8 cellular contexts compared by ENCODE assay signal in the genomic region with DNA sequence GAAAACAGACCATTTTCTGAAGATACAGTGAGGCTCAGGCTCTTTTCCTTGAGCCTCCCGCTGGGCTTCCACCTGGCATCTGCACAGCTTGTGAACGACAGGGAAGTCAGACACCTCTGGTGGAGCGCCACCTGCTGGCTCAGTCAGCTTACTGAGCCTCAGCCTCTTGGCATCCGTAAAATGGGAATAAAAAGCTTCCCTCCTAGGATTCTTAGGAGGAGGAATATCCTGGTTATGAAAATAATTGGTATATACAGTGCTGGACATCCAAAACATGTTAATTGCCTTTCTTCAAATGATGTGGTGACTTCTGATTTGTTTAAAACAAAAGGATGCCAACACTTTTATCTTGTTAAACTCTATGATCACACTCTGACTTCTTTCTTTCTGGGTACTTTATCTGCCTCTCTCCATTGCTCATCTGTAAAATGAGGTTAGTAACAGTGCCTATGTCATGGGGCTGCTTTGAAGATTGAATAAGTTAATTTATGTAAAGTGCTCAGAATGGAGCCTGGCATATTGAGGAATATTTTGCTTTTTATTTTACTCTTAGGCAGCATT.
DNase-seq lines count a peak whose midpoint lies in the region; ATAC-seq and TF ChIP-seq lines count a peak whose summit lies in the region.

No MANE protein-coding gene starts in this region.

- no peak overlapping the region for H3K4me3 Mint-ChIP-seq in CD4-positive, alpha-beta T cell
- no peak overlapping the region for H3K4me3 Mint-ChIP-seq in activated T-cell treated with anti-CD3 and anti-CD28 coated beads, Interleukin-2, amount 50 U/mL, for 4 hours

- peak; percentile 77 for TF ChIP-seq CTCF in CD4-positive, alpha-beta T cell (IDR thresholded peaks at IDR 0.05)
- TF ChIP-seq CTCF in upper lobe of right lung (IDR thresholded peaks at IDR 0.05), result peak; percentile 84

- CTCF ChIA-PET in CD4-positive, alpha-beta T cell (lab: Charles Lee), result interaction anchor here (0.7 to 1.0 kb wide), 2 partner anchors 10 to 689 kb away, joined by 3 read pairs; no protein-coding TSS in a partner anchor

- no peak overlapping the region for H3K4me3 ChIP-seq in NT2/D1 (ENCODE audit: insufficient read length, low read depth)
- no peak overlapping the region for H3K4me3 ChIP-seq in upper lobe of right lung

- H3K27ac Mint-ChIP-seq in CD4-positive, alpha-beta T cell, result no peak overlapping the region

- H3K4me1 ChIP-seq in NT2/D1 (ENCODE audit: insufficient read depth, insufficient read length) (no peaks in the 10 kb centered on the region), upper lobe of right lung (peaks cover 4% of the 10 kb centered on the region)

- peak; percentile 7 to 58 (median 26) for DNase-seq in CD4-positive, alpha-beta T cell
- DNase-seq in NT2/D1 (ENCODE audit: low read depth, low spot score) (peak; percentile 70), fibroblast of the conjunctiva (ENCODE audit: low read depth) (peak; percentile 56), occipital lobe (lab: John Stamatoyannopoulos, UW) (peak; percentile 30), upper lobe of right lung (peak; percentile 89)
- peak; percentile 34 for DNase-seq in activated T-cell treated with anti-CD3 and anti-CD28 coated beads, Interleukin-2, amount 50 U/mL, for 4 hours

- no peaks in the 10 kb centered on the region for H3K36me3 Mint-ChIP-seq in CD4-positive, alpha-beta T cell (ENCODE audit: low read depth)
- H3K36me3 Mint-ChIP-seq in activated T-cell treated with anti-CD3 and anti-CD28 coated beads, Interleukin-2, amount 50 U/mL, for 4 hours (ENCODE audit: insufficient read depth), result no peaks in the 10 kb centered on the region

- peaks cover 14% of the 10 kb centered on the region for H3K4me1 Mint-ChIP-seq in CD4-positive, alpha-beta T cell (ENCODE audit: low read depth)
- peaks cover 9% of the 10 kb centered on the region for H3K4me1 Mint-ChIP-seq in activated T-cell treated with anti-CD3 and anti-CD28 coated beads, Interleukin-2, amount 50 U/mL, for 4 hours (ENCODE audit: low read depth)

- H3K27me3 Mint-ChIP-seq in CD4-positive, alpha-beta T cell, result peaks cover 30% of the 10 kb centered on the region
- H3K27me3 Mint-ChIP-seq in activated T-cell treated with anti-CD3 and anti-CD28 coated beads, Interleukin-2, amount 50 U/mL, for 4 hours (ENCODE audit: low read depth), result peaks cover 19% of the 10 kb centered on the region

- ATAC-seq in CD4-positive, alpha-beta T cell (ENCODE audit: poor library complexity), result no peak
- ATAC-seq in GM19351 (IDR thresholded peaks at IDR 0.05; ENCODE audit: unreplicated experiment) (peak; percentile 79), HG03521 (IDR thresholded peaks at IDR 0.05; ENCODE audit: unreplicated experiment) (peak; percentile 55), upper lobe of right lung (peak; percentile 84)
- no peak for ATAC-seq in activated T-cell treated with anti-CD3 and anti-CD28 coated beads, Interleukin-2, amount 50 U/mL, for 4 hours

- no peak overlapping the region for H3K27ac ChIP-seq in CD4-positive, alpha-beta T cell (ENCODE audit: low read depth, low read length)
- H3K27ac ChIP-seq in upper lobe of right lung, result no peak overlapping the region

- POLR2A ChIA-PET in CD4-positive, alpha-beta T cell (lab: Charles Lee), result no interaction called here

- no peaks in the 10 kb centered on the region for H3K9me3 ChIP-seq in CD4-positive, alpha-beta T cell (ENCODE audit: control insufficient read depth, low read length)
- H3K9me3 ChIP-seq in NT2/D1 (ENCODE audit: insufficient read depth, low read length) (no peaks in the 10 kb centered on the region), upper lobe of right lung (no peaks in the 10 kb centered on the region)

- peaks cover under 1% of the 10 kb centered on the region for H3K27me3 ChIP-seq in CD4-positive, alpha-beta T cell (ENCODE audit: control insufficient read depth, insufficient read depth, low read length)
- H3K27me3 ChIP-seq in NT2/D1 (ENCODE audit: insufficient read depth, insufficient read length) (no peaks in the 10 kb centered on the region), upper lobe of right lung (no peaks in the 10 kb centered on the region)

- no peak overlapping the region for H3K9ac ChIP-seq in NT2/D1 (ENCODE audit: insufficient read length, low read depth)

- H3K9me3 Mint-ChIP-seq in CD4-positive, alpha-beta T cell, result no peaks in the 10 kb centered on the region
- H3K9me3 Mint-ChIP-seq in activated T-cell treated with anti-CD3 and anti-CD28 coated beads, Interleukin-2, amount 50 U/mL, for 4 hours, result no peaks in the 10 kb centered on the region

- peaks cover 15% of the 10 kb centered on the region for H3K36me3 ChIP-seq in NT2/D1 (ENCODE audit: insufficient read depth, insufficient read length, low read length)
- H3K36me3 ChIP-seq in upper lobe of right lung, result no peaks in the 10 kb centered on the region

- intact Hi-C loops in CD4-positive, alpha-beta T cell (cut with DNase I, micrococcal nuclease), result loop anchor here in 1 of 2 experiments (2.0 kb wide), 2 partner anchors 140 to 688 kb away; no protein-coding TSS in a partner anchor
- intact Hi-C loops in upper lobe of right lung (cut with DNase I), result loop anchor here (10.0 kb wide), 1 partner anchor 146 kb away; no protein-coding TSS in a partner anchor

Comparison
In these comparisons a context has a peak if more than half of its experiments do, and no peak if none do; other contexts are left out.
1. ATAC-seq: peak in GM19351 (single experiment), HG03521 (single experiment) and upper lobe of right lung (single experiment); none in CD4-positive, alpha-beta T cell (single experiment) and activated T-cell treated with anti-CD3 and anti-CD28 coated beads, Interleukin-2, amount 50 U/mL, for 4 hours (0 of 2).
2. DNase-seq: peak in every context shown above with its lines; median percentile 89 in upper lobe of right lung; 70 in NT2/D1; 56 in fibroblast of the conjunctiva; 34 in activated T-cell treated with anti-CD3 and anti-CD28 coated beads, Interleukin-2, amount 50 U/mL, for 4 hours; 30 in occipital lobe; 26 in CD4-positive, alpha-beta T cell.